In genomic region chr22:26484360-26484706, GRCh38 we compare ENCODE assay signal across 8 cellular contexts. TPM values are rescaled to one million over a fixed set of nuclear protein-coding genes. Genes with fewer than 3 reads are reported as not detected.
DNase-seq lines count a peak whose midpoint lies in the region; ATAC-seq, FAIRE-seq and TF ChIP-seq lines count a peak whose summit lies in the region.

No MANE protein-coding gene starts in this region.

- FAIRE-seq in endothelial cell of umbilical vein (lab: Jason Lieb, UNC) = no peak

- peak overlapping the region; percentile 98 for H3K9ac ChIP-seq in endothelial cell of umbilical vein (replicated peaks; ENCODE audit: extremely low read depth, insufficient read depth, low read length)

- BruUV-seq in Panc1 (replicated peaks; lab: Mats Ljungman, UMichigan) (TSS peak; percentile 71), endothelial cell of umbilical vein (replicated peaks; lab: Mats Ljungman, UMichigan) (TSS peak; percentile 46)

- H3K9me1 ChIP-seq in endothelial cell of umbilical vein (replicated peaks; ENCODE audit: control insufficient read depth, extremely low read depth, insufficient read depth, low read length) = no peaks in the 10 kb centered on the region

- TF ChIP-seq POLR2A in endothelial cell of umbilical vein (IDR thresholded peaks at IDR 0.05; ENCODE audit: low read depth, low read length) (no peak), prostate gland (IDR thresholded peaks at IDR 0.05) (no peak)

- 9% methylated on average over 6 of the region's 6 CpGs for WGBS in prostate gland

- H4K20me1 ChIP-seq in endothelial cell of umbilical vein (replicated peaks; ENCODE audit: control insufficient read depth, extremely low read depth, insufficient read depth, low read length) = no peaks in the 10 kb centered on the region

- no peaks in the 10 kb centered on the region for H3K9me3 ChIP-seq in Panc1 (ENCODE audit: control insufficient read depth, insufficient read depth, low read depth, low read length)
- H3K9me3 ChIP-seq in endothelial cell of umbilical vein (replicated peaks; ENCODE audit: control insufficient read depth, insufficient read depth, low read length) = no peaks in the 10 kb centered on the region
- no peaks in the 10 kb centered on the region for H3K9me3 ChIP-seq in prostate gland

- DNase-seq in GM06990 (ENCODE audit: extremely low read depth, insufficient read length) (no peak), Panc1 (ENCODE audit: low read depth, low spot score) (no peak), endothelial cell of umbilical vein (ENCODE audit: low read depth, low spot score) (no peak), prostate gland (ENCODE audit: low spot score) (no peak), GM19238 (ENCODE audit: insufficient read length, low spot score) (no peak), SK-N-DZ (ENCODE audit: low spot score) (no peak), DMS153 (lab: John Stamatoyannopoulos, UW) (no peak)
- no peak for DNase-seq in activated CD4-positive, CD25-positive, alpha-beta regulatory T cell (lab: John Stamatoyannopoulos, UW)

- intact Hi-C loops in Panc1 (cut with micrococcal nuclease; ENCODE audit: unreplicated experiment) (no loop called here), endothelial cell of umbilical vein (cut with micrococcal nuclease) (no loop called here), prostate gland (cut with DNase I) (loop anchor here (5.0 kb wide), 1 partner anchor 103 kb away; no protein-coding TSS in a partner anchor)

- no peak for TF ChIP-seq CTCF in GM06990 (IDR thresholded peaks at IDR 0.05; ENCODE audit: insufficient read depth, low read length, poor library complexity, severe bottlenecking)
- TF ChIP-seq CTCF in Panc1 (IDR thresholded peaks at IDR 0.05) = no peak
- TF ChIP-seq CTCF in endothelial cell of umbilical vein (IDR thresholded peaks at IDR 0.05; ENCODE audit: extremely low read depth in 1 of 2, insufficient read depth in 1 of 2, low read depth in 1 of 2, low read length in 2 of 2) = no peak
- no peak for TF ChIP-seq CTCF in prostate gland (IDR thresholded peaks at IDR 0.05)

- H3K4me3 ChIP-seq in GM06990 (replicated peaks; ENCODE audit: low read depth, low read length) (peak overlapping the region; percentile 93), Panc1 (ENCODE audit: low read depth in 2 of 2, low read length in 2 of 2) (peak overlapping the region; percentile 89 to 95), endothelial cell of umbilical vein (replicated peaks in 1 of 3; ENCODE audit: insufficient read depth in 1 of 3, low read depth in 1 of 3, low read length in 3 of 3) (peak overlapping the region; percentile 80 to 97 (median 92)), prostate gland (peak overlapping the region; percentile 97 to 100)

- peaks cover 9% of the 10 kb centered on the region for H3K36me3 ChIP-seq in GM06990 (ENCODE audit: control insufficient read depth, insufficient read depth, low read length)
- peaks cover 8% of the 10 kb centered on the region for H3K36me3 ChIP-seq in Panc1 (ENCODE audit: control insufficient read depth, insufficient read depth, low read length)
- peaks cover 7 to 8% of the 10 kb centered on the region in 2 experiments for H3K36me3 ChIP-seq in endothelial cell of umbilical vein (ENCODE audit: control insufficient read depth in 2 of 2, extremely low read depth in 1 of 2, insufficient read depth in 2 of 2, low read length in 2 of 2)
- peaks cover 0 to 7% of the 10 kb centered on the region in 2 donors for H3K36me3 ChIP-seq in prostate gland

- H3K27ac ChIP-seq in Panc1 (ENCODE audit: low read length) (peak overlapping the region; percentile 81), endothelial cell of umbilical vein (ENCODE audit: insufficient read depth, low read depth, low read length) (peak overlapping the region; percentile 86), prostate gland (peak overlapping the region; percentile 95 to 98)

- POLR2A ChIA-PET in Panc1 (lab: Charles Lee) (no interaction called here), endothelial cell of umbilical vein (lab: Charles Lee) (interaction anchor here (0.7 to 1.9 kb wide), 3 partner anchors 16 to 118 kb away, joined by 3 to 13 read pairs (median 5); partner anchors contain the start of gene TFIP11)

- H3K4me1 ChIP-seq in Panc1 (ENCODE audit: control insufficient read depth, insufficient read depth, low read length) (peaks cover 31% of the 10 kb centered on the region), endothelial cell of umbilical vein (ENCODE audit: control insufficient read depth, extremely low read depth, insufficient read depth, low read length) (peaks cover 25% of the 10 kb centered on the region), prostate gland (replicated peaks) (peaks cover 40% of the 10 kb centered on the region)

- in situ Hi-C loops in Panc1 (cut with HindIII; ENCODE audit: low pct_unique_long_range_greater_than_20kb, low sequenced_read_pairs) = no loop called here

- dilution Hi-C loops in endothelial cell of umbilical vein (cut with MboI; ENCODE audit: extremely low pct_ligation_motif_present, low sequenced_read_pairs) = no loop called here

- CTCF ChIA-PET in Panc1 (lab: Charles Lee) (no interaction called here), endothelial cell of umbilical vein (lab: Charles Lee) (interaction anchor here (1.0 to 2.0 kb wide), 4 partner anchors 12 to 24 kb away, joined by 3 to 10 read pairs (median 6); no protein-coding TSS in a partner anchor)

- no peak overlapping the region for H2AFZ ChIP-seq in endothelial cell of umbilical vein (ENCODE audit: low read depth, low read length)

- H3K4me2 ChIP-seq in endothelial cell of umbilical vein (ENCODE audit: insufficient read depth, low read length) = peak overlapping the region; percentile 92

- no peak for ATAC-seq in Panc1

- H3K27me3 ChIP-seq in GM06990 (replicated peaks; ENCODE audit: control insufficient read depth, insufficient read depth, low read length) (no peaks in the 10 kb centered on the region), Panc1 (ENCODE audit: control insufficient read depth, insufficient read depth, low read length) (no peaks in the 10 kb centered on the region), endothelial cell of umbilical vein (ENCODE audit: control insufficient read depth in 2 of 2, insufficient read depth in 2 of 2, low read length in 2 of 2) (no peaks in the 10 kb centered on the region), prostate gland (replicated peaks; ENCODE audit: insufficient read depth) (no peaks in the 10 kb centered on the region)

- H3K79me2 ChIP-seq in endothelial cell of umbilical vein (ENCODE audit: control insufficient read depth, insufficient read depth, low read length) = peaks cover 46% of the 10 kb centered on the region

RNA-seq across cellular contexts. Expression of gene SRRD, which starts 0.7 kb away (rescaled TPM):
- total RNA-seq in Panc1 (2021; ENCODE audit: unreplicated experiment) = 21.9 TPM
- 9.2 TPM for polyA plus RNA-seq in Panc1 (2012; ENCODE audit: insufficient read length)
- 24.2 and 28.5 TPM in 2 replicates for total RNA-seq in endothelial cell of umbilical vein
- polyA plus RNA-seq in endothelial cell of umbilical vein = 21.4 and 23.4 TPM in 2 replicates
- 27.3 and 34.9 TPM in 2 replicates for polyA plus RNA-seq in endothelial cell of umbilical vein (2011; cell fraction: cytosol; rRNA removed)
- polyA plus RNA-seq in endothelial cell of umbilical vein (2011; cell fraction: nucleus; rRNA removed) = 20.3 and 27.4 TPM in 2 replicates
- polyA plus RNA-seq in endothelial cell of umbilical vein (2012) = 25.5 and 32.5 TPM in 2 replicates
- polyA minus RNA-seq in endothelial cell of umbilical vein = 23.4 and 38.2 TPM in 2 replicates
- polyA minus RNA-seq in endothelial cell of umbilical vein (2011; cell fraction: cytosol; rRNA and poly(A)+ RNA removed) = 4.9 TPM
- 9.4 and 9.9 TPM in 2 replicates for polyA minus RNA-seq in endothelial cell of umbilical vein (2011; cell fraction: nucleus; rRNA and poly(A)+ RNA removed)
- 10 to 100 TPM; 15.2 to 24.4 TPM for total RNA-seq in prostate gland
- polyA plus RNA-seq in SK-N-DZ (2014; cell fraction: cytosol; rRNA removed) = 21.2 and 26.0 TPM in 2 replicates
- polyA plus RNA-seq in SK-N-DZ (2014; cell fraction: nucleus; rRNA removed) = 11.9 and 15.7 TPM in 2 replicates

RNA-seq across cellular contexts. Expression of gene HPS4, which starts 0.8 kb away (rescaled TPM):
- total RNA-seq in Panc1 (2021; ENCODE audit: unreplicated experiment) (26.2 TPM), endothelial cell of umbilical vein (29.7 and 34.9 TPM in 2 replicates), prostate gland (10 to 100 TPM; 25.3 to 83.9 TPM)
- polyA plus RNA-seq in Panc1 (2012; ENCODE audit: insufficient read length) = 14.4 TPM
- polyA plus RNA-seq in endothelial cell of umbilical vein = 25.8 and 28.4 TPM in 2 replicates
- polyA plus RNA-seq in endothelial cell of umbilical vein (2011; cell fraction: cytosol; rRNA removed) = 22.0 and 26.5 TPM in 2 replicates
- 122 and 129 TPM in 2 replicates for polyA plus RNA-seq in endothelial cell of umbilical vein (2011; cell fraction: nucleus; rRNA removed)
- polyA plus RNA-seq in endothelial cell of umbilical vein (2012) = 15.7 and 18.9 TPM in 2 replicates
- 34.4 and 39.2 TPM in 2 replicates for polyA minus RNA-seq in endothelial cell of umbilical vein
- 9.0 TPM for polyA minus RNA-seq in endothelial cell of umbilical vein (2011; cell fraction: cytosol; rRNA and poly(A)+ RNA removed)
- 42.7 and 59.2 TPM in 2 replicates for polyA minus RNA-seq in endothelial cell of umbilical vein (2011; cell fraction: nucleus; rRNA and poly(A)+ RNA removed)
- polyA plus RNA-seq in SK-N-DZ (2014; cell fraction: cytosol; rRNA removed) = 38.9 and 51.2 TPM in 2 replicates
- 78.9 and 90.3 TPM in 2 replicates for polyA plus RNA-seq in SK-N-DZ (2014; cell fraction: nucleus; rRNA removed)

RNA-seq across cellular contexts. Expression of gene TFIP11, which starts 27.9 kb away (rescaled TPM):
- 29.8 TPM for total RNA-seq in Panc1 (2021; ENCODE audit: unreplicated experiment)
- 34.5 TPM for polyA plus RNA-seq in Panc1 (2012; ENCODE audit: insufficient read length)
- total RNA-seq in endothelial cell of umbilical vein = 49.8 and 54.9 TPM in 2 replicates
- polyA plus RNA-seq in endothelial cell of umbilical vein = 33.5 and 35.7 TPM in 2 replicates
- polyA plus RNA-seq in endothelial cell of umbilical vein (2011; cell fraction: cytosol; rRNA removed) = 32.5 and 33.3 TPM in 2 replicates
- 68.4 and 94.4 TPM in 2 replicates for polyA plus RNA-seq in endothelial cell of umbilical vein (2011; cell fraction: nucleus; rRNA removed)
- 25.4 and 28.8 TPM in 2 replicates for polyA plus RNA-seq in endothelial cell of umbilical vein (2012)
- polyA minus RNA-seq in endothelial cell of umbilical vein = 48.9 and 65.7 TPM in 2 replicates
- 20.1 TPM for polyA minus RNA-seq in endothelial cell of umbilical vein (2011; cell fraction: cytosol; rRNA and poly(A)+ RNA removed)
- 53.7 and 54.0 TPM in 2 replicates for polyA minus RNA-seq in endothelial cell of umbilical vein (2011; cell fraction: nucleus; rRNA and poly(A)+ RNA removed)
- 10 to 100 TPM; 21.9 to 33.2 TPM for total RNA-seq in prostate gland
- 29.2 and 66.0 TPM in 2 replicates for polyA plus RNA-seq in SK-N-DZ (2014; cell fraction: cytosol; rRNA removed)
- 22.7 and 41.5 TPM in 2 replicates for polyA plus RNA-seq in SK-N-DZ (2014; cell fraction: nucleus; rRNA removed)

RNA-seq across cellular contexts. Expression of gene ASPHD2, which starts 55.3 kb away (rescaled TPM):
- total RNA-seq in Panc1 (2021; ENCODE audit: unreplicated experiment) (0.15 TPM), endothelial cell of umbilical vein (5.5 and 7.8 TPM in 2 replicates), prostate gland (1 to 10 TPM; 1.4 to 3.6 TPM)
- polyA plus RNA-seq in Panc1 (2012; ENCODE audit: insufficient read length) = 0.38 TPM
- 4.8 and 5.3 TPM in 2 replicates for polyA plus RNA-seq in endothelial cell of umbilical vein
- 3.6 and 3.9 TPM in 2 replicates for polyA plus RNA-seq in endothelial cell of umbilical vein (2011; cell fraction: cytosol; rRNA removed)
- polyA plus RNA-seq in endothelial cell of umbilical vein (2011; cell fraction: nucleus; rRNA removed) = 2.6 and 2.9 TPM in 2 replicates
- 2.3 and 3.3 TPM in 2 replicates for polyA plus RNA-seq in endothelial cell of umbilical vein (2012)
- 5.2 and 7.4 TPM in 2 replicates for polyA minus RNA-seq in endothelial cell of umbilical vein
- polyA minus RNA-seq in endothelial cell of umbilical vein (2011; cell fraction: cytosol; rRNA and poly(A)+ RNA removed) = not detected
- polyA minus RNA-seq in endothelial cell of umbilical vein (2011; cell fraction: nucleus; rRNA and poly(A)+ RNA removed) = 2.7 and 3.4 TPM in 2 replicates
- polyA plus RNA-seq in SK-N-DZ (2014; cell fraction: cytosol; rRNA removed) = 6.3 and 6.6 TPM in 2 replicates
- polyA plus RNA-seq in SK-N-DZ (2014; cell fraction: nucleus; rRNA removed) = 1.8 and 2.7 TPM in 2 replicates
